8 cellular contexts compared by ENCODE assay signal in the genomic region with DNA sequence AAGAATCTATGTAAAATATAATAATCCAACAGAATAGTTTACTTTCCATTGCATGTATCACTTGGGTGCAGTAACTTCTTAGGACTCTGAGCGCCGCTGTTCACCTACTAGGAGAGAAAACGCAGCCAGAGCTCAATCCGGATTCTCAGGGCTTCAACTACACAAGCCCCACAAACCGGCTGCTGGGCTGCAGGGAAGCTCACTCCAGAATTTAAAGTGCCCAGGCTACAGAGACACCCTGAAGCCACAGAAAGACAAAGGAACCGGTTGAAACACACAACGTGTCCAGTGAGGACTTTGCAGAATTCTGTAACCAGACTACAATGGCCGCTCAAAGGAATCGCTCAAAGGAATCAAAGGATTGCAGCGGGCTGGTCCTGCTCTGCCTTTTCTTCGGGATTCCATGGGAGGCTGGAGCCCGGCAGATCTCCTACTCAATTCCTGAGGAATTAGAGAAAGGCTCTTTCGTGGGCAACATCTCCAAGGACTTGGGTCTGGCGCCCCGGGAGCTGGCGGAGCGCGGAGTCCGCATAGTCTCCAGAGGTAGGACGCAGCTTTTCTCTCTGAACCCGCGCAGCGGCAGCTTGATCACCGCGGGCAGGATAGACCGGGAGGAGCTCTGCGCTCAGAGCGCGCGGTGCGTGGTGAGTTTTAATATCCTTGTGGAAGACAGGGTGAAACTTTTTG. TPM values are rescaled to one million over a fixed set of nuclear protein-coding genes. Genes with fewer than 3 reads are reported as not detected.
DNase-seq lines count a peak whose midpoint lies in the region; ATAC-seq and TF ChIP-seq lines count a peak whose summit lies in the region.

A gene (plus strand): TSS at position 135 of the 687 bp plus-strand sequence. CDS start 189 bp downstream, at position 324.

- intact Hi-C loops in gastrocnemius medialis (cut with DNase I; ENCODE audit: low total_unique reads) = loop anchor here (5.0 kb wide), 1 partner anchor 41 kb away; a partner anchor contains a TSS

- no peaks in the 10 kb centered on the region for H3K9me2 ChIP-seq in hepatocyte (replicated peaks; ENCODE audit: insufficient read depth)

- peaks cover 25% of the 10 kb centered on the region for H3K79me2 ChIP-seq in hepatocyte

- H3K4me3 ChIP-seq in astrocyte of the cerebellum (ENCODE audit: low read depth, low read length) = peak within 1 kb of the TSS; percentile 49
- H3K4me3 ChIP-seq in hepatocyte = peak within 1 kb of the TSS; percentile 44
- peak within 1 kb of the TSS; percentile 35 to 50 (median 46) for H3K4me3 ChIP-seq in gastrocnemius medialis

- peak within 1 kb of the TSS; percentile 53 for H2AFZ ChIP-seq in hepatocyte

- H3K27ac ChIP-seq in hepatocyte = peak within 1 kb of the TSS; percentile 54
- H3K27ac ChIP-seq in gastrocnemius medialis = peak within 1 kb of the TSS; percentile 24 to 61 (median 41)

- peak within 1 kb of the TSS; percentile 73 for H3K4me2 ChIP-seq in hepatocyte

- TF ChIP-seq POLR2A in gastrocnemius medialis (IDR thresholded peaks at IDR 0.05) = no peak

- no peaks in the 10 kb centered on the region for H4K20me1 ChIP-seq in hepatocyte (ENCODE audit: insufficient read depth, poor library complexity, severe bottlenecking)

- in situ Hi-C loops in SK-MEL-5 (cut with HindIII; ENCODE audit: low pct_unique_long_range_greater_than_20kb, low sequenced_read_pairs) = no loop called here
- in situ Hi-C loops in astrocyte of the cerebellum (cut with HindIII; ENCODE audit: low sequenced_read_pairs) = no loop called here
- in situ Hi-C loops in gastrocnemius medialis (cut with MboI; ENCODE audit: low sequenced_read_pairs in 4 of 4) = no loop called here

- H3K4me1 ChIP-seq in hepatocyte (ENCODE audit: insufficient read depth) (no peaks in the 10 kb centered on the region), gastrocnemius medialis (peaks cover 0 to 15% of the 10 kb centered on the region in 2 donors)

- H3K36me3 ChIP-seq in hepatocyte (replicated peaks; ENCODE audit: insufficient read depth, low read depth) (peaks cover 4% of the 10 kb centered on the region), gastrocnemius medialis (no peaks in the 10 kb centered on the region)

- WGBS in hepatocyte (ENCODE audit: low lambda C conversion rate, missing lambda C conversion rate) = 49% methylated on average over 31 of the region's 31 CpGs

- H3K27me3 ChIP-seq in hepatocyte (no peaks in the 10 kb centered on the region), gastrocnemius medialis (no peaks in the 10 kb centered on the region)

- peak; percentile 92 for ATAC-seq in GM19372 (IDR thresholded peaks at IDR 0.05; ENCODE audit: low read depth, unreplicated experiment)
- peak; percentile 81 for ATAC-seq in HG03442 (IDR thresholded peaks at IDR 0.05; ENCODE audit: unreplicated experiment)
- peak; percentile 63 to 64 for ATAC-seq in gastrocnemius medialis

- TF ChIP-seq CTCF in astrocyte of the cerebellum (IDR thresholded peaks at IDR 0.05; ENCODE audit: low read depth, low read length, missing control alignments) (peak; percentile 66), hepatocyte (IDR thresholded peaks at IDR 0.05; ENCODE audit: poor library complexity) (peak; percentile 49), gastrocnemius medialis (IDR thresholded peaks at IDR 0.05 in 4 of 5, conservative IDR thresholded peaks at IDR 0.05 in 1 of 5) (peak; percentile 40 to 71 (median 57))

- DNase-seq in CD1c-positive myeloid dendritic cell (ENCODE audit: extremely low spot score) (peak; percentile 72), SK-MEL-5 (ENCODE audit: low read depth, low spot score) (peak; percentile 52), astrocyte of the cerebellum (ENCODE audit: low read depth) (peak; percentile 53), hepatocyte (ENCODE audit: low spot score) (peak; percentile 74), gastrocnemius medialis (peak in 1 of 2 donors; percentile 55), NCI-H1048 (lab: John Stamatoyannopoulos, UW) (no peak)

- H3K9me3 ChIP-seq in hepatocyte (ENCODE audit: low read depth) (peaks cover 44% of the 10 kb centered on the region), gastrocnemius medialis (peaks cover 0 to 8% (median 0%) of the 10 kb centered on the region in 3 donors)

RNA-seq across cellular contexts. Expression of the gene that starts here (rescaled TPM):
- 0.18 and 0.21 TPM in 2 replicates for total RNA-seq in SK-MEL-5 (2014; rRNA removed; shearing (Covaris generic))
- 0.29 and 0.65 TPM in 2 replicates for polyA plus RNA-seq in SK-MEL-5 (2015; cell fraction: cytosol; rRNA removed)
- polyA plus RNA-seq in SK-MEL-5 (2015; cell fraction: nucleus; rRNA removed) = 0.14 and 0.34 TPM in 2 replicates
- 4.5 and 6.7 TPM in 2 replicates for total RNA-seq in hepatocyte
- 3.0 and 3.9 TPM in 2 replicates for polyA plus RNA-seq in hepatocyte
- total RNA-seq in gastrocnemius medialis = 1 to 10 TPM in 3 of 4 donors, under 1 TPM in 1; 0.80 to 2.4 (median 1.2) TPM

Comparison
In these comparisons a context has a peak if more than half of its experiments do, and no peak if none do; other contexts are left out.
1. Peak in DNase-seq in SK-MEL-5; RNA of the gene not detected or under 1 TPM.